2 cellular contexts compared by ENCODE assay signal in the genomic region with DNA sequence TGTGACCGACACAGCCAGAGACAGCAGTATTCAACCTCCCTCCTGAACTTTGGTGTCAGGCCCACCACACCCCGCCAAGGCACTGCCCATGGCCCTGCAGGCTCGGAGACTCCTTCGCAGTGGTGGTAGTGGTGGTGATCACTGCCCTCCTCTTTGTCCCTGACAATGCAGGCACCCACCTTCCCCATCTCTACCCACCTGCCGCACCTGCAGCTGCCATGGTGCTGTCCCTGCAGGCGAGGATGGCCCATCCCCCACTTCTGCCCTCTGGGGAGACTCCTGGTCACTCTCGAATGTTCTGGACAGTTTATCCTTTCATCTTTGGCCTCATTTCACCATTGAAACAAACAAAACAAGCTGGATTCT.
TF ChIP-seq lines count a peak whose summit lies in the region.

No MANE protein-coding gene starts in this region.

TF ChIP-seq in GM23338, 12 proteins besides CTCF, POLR2A, EP300 and RAD21 (continues in another document):
- TF ChIP-seq CREB1 (CRISPR knock-in tag; IDR thresholded peaks at IDR 0.05; ENCODE audit: low read depth) (no peak), ZNF114 (CRISPR knock-in tag; IDR thresholded peaks at IDR 0.05) (no peak), JUNB (IDR thresholded peaks at IDR 0.05; ENCODE audit: unreplicated experiment) (no peak), EZH2phosphoT487 (IDR thresholded peaks at IDR 0.05; ENCODE audit: unreplicated experiment) (no peak), POLR2AphosphoS5 (IDR thresholded peaks at IDR 0.05; ENCODE audit: low read depth) (no peak), ZNF331 (CRISPR knock-in tag; IDR thresholded peaks at IDR 0.05; ENCODE audit: low read depth) (no peak), EZH2 (IDR thresholded peaks at IDR 0.05; ENCODE audit: low read depth, unreplicated experiment) (no peak), STAT1 (IDR thresholded peaks at IDR 0.05; ENCODE audit: unreplicated experiment) (no peak)
- TF ChIP-seq, protein P1, sequence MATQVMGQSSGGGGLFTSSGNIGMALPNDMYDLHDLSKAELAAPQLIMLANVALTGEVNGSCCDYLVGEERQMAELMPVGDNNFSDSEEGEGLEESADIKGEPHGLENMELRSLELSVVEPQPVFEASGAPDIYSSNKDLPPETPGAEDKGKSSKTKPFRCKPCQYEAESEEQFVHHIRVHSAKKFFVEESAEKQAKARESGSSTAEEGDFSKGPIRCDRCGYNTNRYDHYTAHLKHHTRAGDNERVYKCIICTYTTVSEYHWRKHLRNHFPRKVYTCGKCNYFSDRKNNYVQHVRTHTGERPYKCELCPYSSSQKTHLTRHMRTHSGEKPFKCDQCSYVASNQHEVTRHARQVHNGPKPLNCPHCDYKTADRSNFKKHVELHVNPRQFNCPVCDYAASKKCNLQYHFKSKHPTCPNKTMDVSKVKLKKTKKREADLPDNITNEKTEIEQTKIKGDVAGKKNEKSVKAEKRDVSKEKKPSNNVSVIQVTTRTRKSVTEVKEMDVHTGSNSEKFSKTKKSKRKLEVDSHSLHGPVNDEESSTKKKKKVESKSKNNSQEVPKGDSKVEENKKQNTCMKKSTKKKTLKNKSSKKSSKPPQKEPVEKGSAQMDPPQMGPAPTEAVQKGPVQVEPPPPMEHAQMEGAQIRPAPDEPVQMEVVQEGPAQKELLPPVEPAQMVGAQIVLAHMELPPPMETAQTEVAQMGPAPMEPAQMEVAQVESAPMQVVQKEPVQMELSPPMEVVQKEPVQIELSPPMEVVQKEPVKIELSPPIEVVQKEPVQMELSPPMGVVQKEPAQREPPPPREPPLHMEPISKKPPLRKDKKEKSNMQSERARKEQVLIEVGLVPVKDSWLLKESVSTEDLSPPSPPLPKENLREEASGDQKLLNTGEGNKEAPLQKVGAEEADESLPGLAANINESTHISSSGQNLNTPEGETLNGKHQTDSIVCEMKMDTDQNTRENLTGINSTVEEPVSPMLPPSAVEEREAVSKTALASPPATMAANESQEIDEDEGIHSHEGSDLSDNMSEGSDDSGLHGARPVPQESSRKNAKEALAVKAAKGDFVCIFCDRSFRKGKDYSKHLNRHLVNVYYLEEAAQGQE (IDR thresholded peaks at IDR 0.05; ENCODE audit: unreplicated experiment): no peak
- TF ChIP-seq, protein P2, sequence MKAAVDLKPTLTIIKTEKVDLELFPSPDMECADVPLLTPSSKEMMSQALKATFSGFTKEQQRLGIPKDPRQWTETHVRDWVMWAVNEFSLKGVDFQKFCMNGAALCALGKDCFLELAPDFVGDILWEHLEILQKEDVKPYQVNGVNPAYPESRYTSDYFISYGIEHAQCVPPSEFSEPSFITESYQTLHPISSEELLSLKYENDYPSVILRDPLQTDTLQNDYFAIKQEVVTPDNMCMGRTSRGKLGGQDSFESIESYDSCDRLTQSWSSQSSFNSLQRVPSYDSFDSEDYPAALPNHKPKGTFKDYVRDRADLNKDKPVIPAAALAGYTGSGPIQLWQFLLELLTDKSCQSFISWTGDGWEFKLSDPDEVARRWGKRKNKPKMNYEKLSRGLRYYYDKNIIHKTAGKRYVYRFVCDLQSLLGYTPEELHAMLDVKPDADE (IDR thresholded peaks at IDR 0.05): no peak

TF ChIP-seq in K562, 482 proteins besides CTCF, POLR2A, EP300 and RAD21:
- TF ChIP-seq, protein P3, sequence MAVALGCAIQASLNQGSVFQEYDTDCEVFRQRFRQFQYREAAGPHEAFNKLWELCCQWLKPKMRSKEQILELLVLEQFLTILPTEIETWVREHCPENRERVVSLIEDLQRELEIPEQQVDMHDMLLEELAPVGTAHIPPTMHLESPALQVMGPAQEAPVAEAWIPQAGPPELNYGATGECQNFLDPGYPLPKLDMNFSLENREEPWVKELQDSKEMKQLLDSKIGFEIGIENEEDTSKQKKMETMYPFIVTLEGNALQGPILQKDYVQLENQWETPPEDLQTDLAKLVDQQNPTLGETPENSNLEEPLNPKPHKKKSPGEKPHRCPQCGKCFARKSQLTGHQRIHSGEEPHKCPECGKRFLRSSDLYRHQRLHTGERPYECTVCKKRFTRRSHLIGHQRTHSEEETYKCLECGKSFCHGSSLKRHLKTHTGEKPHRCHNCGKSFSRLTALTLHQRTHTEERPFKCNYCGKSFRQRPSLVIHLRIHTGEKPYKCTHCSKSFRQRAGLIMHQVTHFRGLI (CRISPR knock-in tag; IDR thresholded peaks at IDR 0.05): no peak
- no peak for TF ChIP-seq ZNF431 (CRISPR knock-in tag; IDR thresholded peaks at IDR 0.05)
- TF ChIP-seq, protein P4, sequence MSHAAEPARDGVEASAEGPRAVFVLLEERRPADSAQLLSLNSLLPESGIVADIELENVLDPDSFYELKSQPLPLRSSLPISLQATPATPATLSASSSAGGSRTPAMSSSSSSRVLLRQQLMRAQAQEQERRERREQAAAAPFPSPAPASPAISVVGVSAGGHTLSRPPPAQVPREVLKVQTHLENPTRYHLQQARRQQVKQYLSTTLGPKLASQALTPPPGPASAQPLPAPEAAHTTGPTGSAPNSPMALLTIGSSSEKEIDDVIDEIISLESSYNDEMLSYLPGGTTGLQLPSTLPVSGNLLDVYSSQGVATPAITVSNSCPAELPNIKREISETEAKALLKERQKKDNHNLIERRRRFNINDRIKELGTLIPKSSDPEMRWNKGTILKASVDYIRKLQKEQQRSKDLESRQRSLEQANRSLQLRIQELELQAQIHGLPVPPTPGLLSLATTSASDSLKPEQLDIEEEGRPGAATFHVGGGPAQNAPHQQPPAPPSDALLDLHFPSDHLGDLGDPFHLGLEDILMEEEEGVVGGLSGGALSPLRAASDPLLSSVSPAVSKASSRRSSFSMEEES (CRISPR knock-in tag; IDR thresholded peaks at IDR 0.05): no peak
- no peak for TF ChIP-seq PML (IDR thresholded peaks at IDR 0.05; ENCODE audit: low read length)
- TF ChIP-seq ZNF184 (CRISPR knock-in tag; IDR thresholded peaks at IDR 0.05): no peak
- TF ChIP-seq, protein P5, sequence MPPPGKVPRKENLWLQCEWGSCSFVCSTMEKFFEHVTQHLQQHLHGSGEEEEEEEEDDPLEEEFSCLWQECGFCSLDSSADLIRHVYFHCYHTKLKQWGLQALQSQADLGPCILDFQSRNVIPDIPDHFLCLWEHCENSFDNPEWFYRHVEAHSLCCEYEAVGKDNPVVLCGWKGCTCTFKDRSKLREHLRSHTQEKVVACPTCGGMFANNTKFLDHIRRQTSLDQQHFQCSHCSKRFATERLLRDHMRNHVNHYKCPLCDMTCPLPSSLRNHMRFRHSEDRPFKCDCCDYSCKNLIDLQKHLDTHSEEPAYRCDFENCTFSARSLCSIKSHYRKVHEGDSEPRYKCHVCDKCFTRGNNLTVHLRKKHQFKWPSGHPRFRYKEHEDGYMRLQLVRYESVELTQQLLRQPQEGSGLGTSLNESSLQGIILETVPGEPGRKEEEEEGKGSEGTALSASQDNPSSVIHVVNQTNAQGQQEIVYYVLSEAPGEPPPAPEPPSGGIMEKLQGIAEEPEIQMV (tag; conservative IDR thresholded peaks at IDR 0.05; ENCODE audit: low read depth): no peak
- TF ChIP-seq, protein P6, sequence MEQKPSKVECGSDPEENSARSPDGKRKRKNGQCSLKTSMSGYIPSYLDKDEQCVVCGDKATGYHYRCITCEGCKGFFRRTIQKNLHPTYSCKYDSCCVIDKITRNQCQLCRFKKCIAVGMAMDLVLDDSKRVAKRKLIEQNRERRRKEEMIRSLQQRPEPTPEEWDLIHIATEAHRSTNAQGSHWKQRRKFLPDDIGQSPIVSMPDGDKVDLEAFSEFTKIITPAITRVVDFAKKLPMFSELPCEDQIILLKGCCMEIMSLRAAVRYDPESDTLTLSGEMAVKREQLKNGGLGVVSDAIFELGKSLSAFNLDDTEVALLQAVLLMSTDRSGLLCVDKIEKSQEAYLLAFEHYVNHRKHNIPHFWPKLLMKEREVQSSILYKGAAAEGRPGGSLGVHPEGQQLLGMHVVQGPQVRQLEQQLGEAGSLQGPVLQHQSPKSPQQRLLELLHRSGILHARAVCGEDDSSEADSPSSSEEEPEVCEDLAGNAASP (IDR thresholded peaks at IDR 0.05): no peak
- no peak for TF ChIP-seq ZBTB7A (IDR thresholded peaks at IDR 0.05; ENCODE audit: borderline replicate concordance, control insufficient read depth, low read depth, low read length)
- TF ChIP-seq HDAC1 (IDR thresholded peaks at IDR 0.05): no peak
- no peak for TF ChIP-seq IFI16 (CRISPR knock-in tag; IDR thresholded peaks at IDR 0.05)
- TF ChIP-seq MYC (IDR thresholded peaks at IDR 0.05; ENCODE audit: low read depth, low read length): no peak
- TF ChIP-seq MYC (CRISPR knock-in tag; IDR thresholded peaks at IDR 0.05; ENCODE audit: borderline replicate concordance, low read depth): no peak
- no peak for TF ChIP-seq EP400 (IDR thresholded peaks at IDR 0.05)
- TF ChIP-seq ZNF212 (CRISPR knock-in tag; IDR thresholded peaks at IDR 0.05): no peak
- TF ChIP-seq NFXL1 (CRISPR knock-in tag; IDR thresholded peaks at IDR 0.05): no peak
- TF ChIP-seq ZFP36 (IDR thresholded peaks at IDR 0.05; ENCODE audit: low read depth, low read length, partially characterized antibody): no peak
